ENCODE assay signal across 15 cellular contexts in genomic region chr22:17817511-17818065, GRCh38. TPM values are rescaled to one million over a fixed set of nuclear protein-coding genes. Genes with fewer than 3 reads are reported as not detected.
DNase-seq lines count a peak whose midpoint lies in the region; ATAC-seq, FAIRE-seq and TF ChIP-seq lines count a peak whose summit lies in the region.
"Had no signal": no experiment of that assay in that cellular context is flagged by ENCODE, and none has a peak within 500 bp of the region (broad histone marks: within the 10 kb centered on the region; RNA-seq: fewer than 3 reads in every experiment).

No MANE protein-coding gene starts in this region.

- H4K20me1 ChIP-seq in GM12878 (ENCODE audit: control insufficient read depth, insufficient read depth) = no peaks in the 10 kb centered on the region

- intact Hi-C loops in GM12878 (cut with micrococcal nuclease; ENCODE audit: unreplicated experiment) = no loop called here

- H4K91ac ChIP-seq in neuronal stem cell (ENCODE audit: low read depth, low read length, poor library complexity) = no peak overlapping the region

- no peak overlapping the region for H2BK5ac ChIP-seq in neuronal stem cell (ENCODE audit: low read length)

- H3K27ac ChIP-seq in GM12878 (ENCODE audit: control insufficient read depth, insufficient read depth) = no peak overlapping the region
- no peak overlapping the region for H3K27ac ChIP-seq in neuronal stem cell (replicated peaks; ENCODE audit: low read length)

- H3K4me3 ChIP-seq in H7 (ENCODE audit: insufficient read depth, low read depth, low read length) (no peak overlapping the region), GM12878 (no peak overlapping the region), neuronal stem cell (ENCODE audit: low read length in 2 of 2) (no peak overlapping the region)
- H3K4me3 ChIP-seq: GM23338, HAP-1 had no signal

- no peak overlapping the region for H2BK12ac ChIP-seq in neuronal stem cell (ENCODE audit: low read length)

- DNase-seq in H7 (peak; percentile 53), GM12878 (ENCODE audit: low read depth, low spot score) (no peak), neuronal stem cell (ENCODE audit: low spot score) (no peak), pons (ENCODE audit: low spot score) (no peak), dedifferentiated amniotic fluid mesenchymal stem cell (ENCODE audit: extremely low spot score) (no peak), NCI-H2171 treated with DMSO at 0.1 percent for 48 hours (lab: John Stamatoyannopoulos, UW) (no peak)
- DNase-seq: C1 segment of cervical spinal cord; CD4-positive, alpha-beta memory T cell; COR-L47; DMS153; DND-41; HFFc6 had no signal

- no peak for ATAC-seq in GM12878

- TSS peak; percentile 43 for BruUV-seq in GM12878 (replicated peaks; lab: Mats Ljungman, UMichigan)

- WGBS in GM12878 (ENCODE audit: insufficient coverage, insufficient replicate concordance, low lambda C conversion rate, missing lambda C conversion rate) = 84% methylated on average over 26 of the region's 33 CpGs
- WGBS in neuronal stem cell (ENCODE audit: extremely low coverage in 2 of 2, insufficient read length in 2 of 2, insufficient replicate concordance in 1 of 2), 2 donors = no CpG with 5 or more reads among the region's 33 CpGs

- no peak for TF ChIP-seq EP300 in GM12878 (IDR thresholded peaks at IDR 0.05; ENCODE audit: borderline replicate concordance in 1 of 2, control insufficient read depth in 1 of 2, low read depth in 2 of 2, low read length in 2 of 2)

- H3K23ac ChIP-seq in neuronal stem cell (ENCODE audit: low read depth, low read length, poor library complexity) = peak overlapping the region; percentile 40

- no peak for FAIRE-seq in GM12878 (lab: Jason Lieb, UNC)
- FAIRE-seq: G401.6 had no signal

- no peak for TF ChIP-seq RAD21 in GM12878 (IDR thresholded peaks at IDR 0.05; ENCODE audit: insufficient read depth, low read depth, low read length)

- H2AFZ ChIP-seq in GM12878 (ENCODE audit: control insufficient read depth, low read depth, low read length) (no peak overlapping the region), neuronal stem cell (ENCODE audit: low read length) (no peak overlapping the region)
- H2AFZ ChIP-seq: GM23338 had no signal

- H3K27me3 ChIP-seq in H7 (ENCODE audit: control insufficient read depth, insufficient read depth, low read length) (no peaks in the 10 kb centered on the region), GM12878 (replicated peaks in 1 of 2; ENCODE audit: control insufficient read depth in 2 of 2, insufficient read depth in 2 of 2, low read length in 1 of 2) (no peaks in the 10 kb centered on the region), neuronal stem cell (ENCODE audit: control insufficient read depth in 3 of 3, insufficient read depth in 3 of 3, low read depth in 1 of 3, low read length in 3 of 3) (no peaks in the 10 kb centered on the region)

- in situ Hi-C loops in GM12878 (cut with MboI) = no loop called here

- H2BK15ac ChIP-seq in neuronal stem cell (ENCODE audit: low read length) = no peak overlapping the region

- H3K9me3 ChIP-seq in GM12878 (replicated peaks; ENCODE audit: control insufficient read depth, insufficient read depth, low read length) = no peaks in the 10 kb centered on the region
- H3K9me3 ChIP-seq in neuronal stem cell (replicated peaks in 1 of 2; ENCODE audit: control insufficient read depth in 2 of 2, insufficient read depth in 1 of 2, low read depth in 1 of 2, low read length in 2 of 2) = no peaks in the 10 kb centered on the region
- H3K9me3 ChIP-seq: HAP-1 had no signal

- CTCF ChIA-PET in GM12878 (lab: Yijun Ruan, JAX) = no interaction called here

- no peak overlapping the region for H2AK5ac ChIP-seq in neuronal stem cell (ENCODE audit: low read depth, low read length)

- no peaks in the 10 kb centered on the region for H3K4me1 ChIP-seq in GM12878 (ENCODE audit: control insufficient read depth, insufficient read depth, low read length)
- no peaks in the 10 kb centered on the region for H3K4me1 ChIP-seq in neuronal stem cell (ENCODE audit: control insufficient read depth in 2 of 2, insufficient read depth in 1 of 2, low read depth in 1 of 2, low read length in 2 of 2)
- H3K4me1 ChIP-seq: HAP-1 had no signal

- H3K9ac ChIP-seq in GM12878 (ENCODE audit: control insufficient read depth, insufficient read depth, low read length) (no peak overlapping the region), neuronal stem cell (ENCODE audit: low read depth, low read length, poor library complexity) (no peak overlapping the region)

- no peak overlapping the region for H4K8ac ChIP-seq in neuronal stem cell (ENCODE audit: low read depth, low read length)

- SMC1A ChIA-PET in GM12878 (lab: Charles Lee; ENCODE audit: uncharacterized antibody, unreplicated experiment) = no interaction called here

- peak overlapping the region; percentile 79 for H3K18ac ChIP-seq in neuronal stem cell (ENCODE audit: low read length)

- POLR2A ChIA-PET in GM12878 (lab: Charles Lee) = no interaction called here

- TF ChIP-seq CTCF in GM12878 (IDR thresholded peaks at IDR 0.05 in 2 of 3, conservative IDR thresholded peaks at IDR 0.05 in 1 of 3; ENCODE audit: control insufficient read depth in 2 of 3, extremely low read depth in 1 of 3, insufficient read depth in 1 of 3, low read depth in 3 of 3, low read length in 3 of 3) = no peak

- H3K4ac ChIP-seq in neuronal stem cell (ENCODE audit: low read length) = no peak overlapping the region

- RAD21 ChIA-PET in GM12878 (lab: Charles Lee; ENCODE audit: unreplicated experiment) = no interaction called here

- no peak overlapping the region for H3K14ac ChIP-seq in neuronal stem cell (ENCODE audit: low read length)

- H3K4me2 ChIP-seq in GM12878 (ENCODE audit: control insufficient read depth, insufficient read depth) (no peak overlapping the region), neuronal stem cell (ENCODE audit: insufficient read depth, low read length, poor library complexity, severe bottlenecking) (no peak overlapping the region)
- H3K4me2 ChIP-seq: GM23338 had no signal

- H2BK120ac ChIP-seq in neuronal stem cell (ENCODE audit: low read depth, low read length) = no peak overlapping the region

- TF ChIP-seq POLR2A in GM12878 (IDR thresholded peaks at IDR 0.05; ENCODE audit: low read depth, low read length) = no peak

- H3K36me3 ChIP-seq in H7 (replicated peaks; ENCODE audit: control insufficient read depth, insufficient read depth, low read length) (no peaks in the 10 kb centered on the region; the same call in none of the 2 replicates), GM12878 (ENCODE audit: control insufficient read depth in 2 of 2, insufficient read depth in 2 of 2, low read length in 1 of 2) (peaks cover 8 to 27% of the 10 kb centered on the region in 2 experiments; a peak in 3 of 4 replicates), neuronal stem cell (replicated peaks in 1 of 2; ENCODE audit: control insufficient read depth in 2 of 2, insufficient read depth in 2 of 2, low read length in 2 of 2) (peaks cover 11 to 42% of the 10 kb centered on the region in 2 donors)

- no peaks in the 10 kb centered on the region for H3K79me1 ChIP-seq in neuronal stem cell (ENCODE audit: low read depth, low read length)

- H3K79me2 ChIP-seq in GM12878 (ENCODE audit: control insufficient read depth, insufficient read depth, low read length) = no peaks in the 10 kb centered on the region

TF ChIP-seq in GM12878, 131 proteins besides CTCF, POLR2A, EP300 and RAD21 (continues in another document):
- TF ChIP-seq SRF (IDR thresholded peaks at IDR 0.05; ENCODE audit: low read depth in 2 of 2, low read length in 2 of 2) = no peak

RNA-seq across cellular contexts. Expression of gene BID, which starts 43.3 kb away (rescaled TPM):
- 36.2 and 52.6 TPM in 2 replicates for total RNA-seq in H7 (2014; rRNA removed; shearing (Covaris generic))
- total RNA-seq in GM12878 (2013; cell fraction: nucleolus; rRNA removed) = 36.6 and 37.1 TPM in 2 replicates
- 166 and 179 TPM in 2 replicates for total RNA-seq in GM12878 (2014; rRNA removed)
- total RNA-seq in GM12878 (2014; rRNA removed; fragmentation: Illumina TruSeq; extraction: Trizol) = 56.4 and 65.9 TPM in 2 replicates
- 126 and 131 TPM in 2 replicates for total RNA-seq in GM12878 (2021)
- 51.7 TPM for polyA plus RNA-seq in GM12878 (2011; ENCODE audit: low read depth)
- polyA plus RNA-seq in GM12878 (2011; rRNA removed) = 79.3 and 145 TPM in 2 replicates
- 332 and 398 TPM in 2 replicates for polyA plus RNA-seq in GM12878 (2011; cell fraction: cytosol; rRNA removed)
- 195 and 197 TPM in 2 replicates for polyA plus RNA-seq in GM12878 (2011; cell fraction: nucleus; rRNA removed)
- 71.3 and 110 TPM in 2 replicates for polyA plus RNA-seq in GM12878 (2012)
- 30.8 and 38.9 TPM in 2 replicates for polyA plus RNA-seq in GM12878 (2014; fragmentation: Illumina TruSeq; extraction: Trizol)
- 10 to 100 TPM in 1 of 2 experiments, 1 to 10 TPM in 1; 7.9 to 16.9 TPM for polyA plus RNA-seq in GM12878 (2014; fragmentation: Nextera tagmentation; extraction: Ambion mirVana)
- polyA plus RNA-seq in GM12878 (2014; rRNA removed) = 241 and 247 TPM in 2 replicates
- polyA plus RNA-seq in GM12878 (2016; fragmentation: Nextera tagmentation; extraction: Ambion mirVana) = 100 to 1,000 TPM; 186 to 203 TPM
- 35.4 and 90.0 TPM in 2 replicates for polyA minus RNA-seq in GM12878 (2011; rRNA and poly(A)+ RNA removed)
- polyA minus RNA-seq in GM12878 (2011; cell fraction: cytosol; rRNA and poly(A)+ RNA removed) = 31.7 and 32.0 TPM in 2 replicates
- 8.3 and 16.3 TPM in 2 replicates for polyA minus RNA-seq in GM12878 (2011; cell fraction: nucleus; rRNA and poly(A)+ RNA removed)
- 25.3 TPM for polyA plus RNA-seq in neuronal stem cell (2013, experiment 1 of 2)
- 27.6 TPM for polyA plus RNA-seq in neuronal stem cell (2013, experiment 2 of 2)
